7 cellular contexts compared by ENCODE assay signal in genomic region chr20:39264506-39265172, GRCh38.
A peak's percentile ranks its signal among the peaks of the same experiment; 100 is the strongest.
DNase-seq lines count a peak whose midpoint lies in the region; ATAC-seq, FAIRE-seq and TF ChIP-seq lines count a peak whose summit lies in the region.

No MANE protein-coding gene starts in this region.

- ATAC-seq in right cardiac atrium (peak; percentile 57 to 64), GM21526 (IDR thresholded peaks at IDR 0.05; ENCODE audit: low FRiP score, unreplicated experiment) (no peak)

- no peaks in the 10 kb centered on the region for H3K4me1 ChIP-seq in right cardiac atrium (ENCODE audit: control insufficient read depth, insufficient read depth, low read length)

- WGBS in right cardiac atrium = 5% methylated on average over 3 of the region's 3 CpGs

- H3K9me3 ChIP-seq in KOPT-K1 (ENCODE audit: insufficient read depth, low read length, poor library complexity, severe bottlenecking) (no peaks in the 10 kb centered on the region), right cardiac atrium (ENCODE audit: control insufficient read depth, low read length) (no peaks in the 10 kb centered on the region)

- intact Hi-C loops in right cardiac atrium (cut with DNase I) = loop anchor here (5.0 to 10.0 kb wide), 4 partner anchors 163 to 1700 kb away; no protein-coding TSS in a partner anchor

- peak; percentile 80 for FAIRE-seq in RCC 7860 (lab: Jason Lieb, UNC)

- no peaks in the 10 kb centered on the region for H3K27me3 ChIP-seq in GM06990 (replicated peaks; ENCODE audit: control insufficient read depth, insufficient read depth, low read length)
- H3K27me3 ChIP-seq in right cardiac atrium (ENCODE audit: control insufficient read depth, insufficient read depth) = no peaks in the 10 kb centered on the region

- no peak overlapping the region for H3K4me3 ChIP-seq in GM06990 (replicated peaks; ENCODE audit: low read depth, low read length)
- no peak overlapping the region for H3K4me3 ChIP-seq in right cardiac atrium (ENCODE audit: low read length)
- no peak overlapping the region for H3K4me3 ChIP-seq in retinal pigment epithelial cell (ENCODE audit: low read length)

- TF ChIP-seq CTCF in GM06990 (IDR thresholded peaks at IDR 0.05; ENCODE audit: insufficient read depth, low read length, poor library complexity, severe bottlenecking) (peak; percentile 94), retinal pigment epithelial cell (conservative IDR thresholded peaks at IDR 0.05; ENCODE audit: low read depth, low read length) (peak; percentile 97)

- DNase-seq in GM06990 (ENCODE audit: extremely low read depth, insufficient read length) (no peak), RCC 7860 (ENCODE audit: low spot score) (peak; percentile 79), amniotic epithelial cell (ENCODE audit: low read depth) (peak; percentile 59), right cardiac atrium (peak; percentile 67 to 76 (median 70)), retinal pigment epithelial cell (ENCODE audit: low read depth) (peak; percentile 20)

- H3K27ac ChIP-seq in KOPT-K1 (ENCODE audit: low read depth, low read length, poor library complexity, severe bottlenecking) (peak overlapping the region; percentile 2), right cardiac atrium (ENCODE audit: low read length) (no peak overlapping the region)

- H3K36me3 ChIP-seq in GM06990 (ENCODE audit: control insufficient read depth, insufficient read depth, low read length) (no peaks in the 10 kb centered on the region), KOPT-K1 (ENCODE audit: insufficient read depth, low read length) (no peaks in the 10 kb centered on the region)
